In the genomic region with DNA sequence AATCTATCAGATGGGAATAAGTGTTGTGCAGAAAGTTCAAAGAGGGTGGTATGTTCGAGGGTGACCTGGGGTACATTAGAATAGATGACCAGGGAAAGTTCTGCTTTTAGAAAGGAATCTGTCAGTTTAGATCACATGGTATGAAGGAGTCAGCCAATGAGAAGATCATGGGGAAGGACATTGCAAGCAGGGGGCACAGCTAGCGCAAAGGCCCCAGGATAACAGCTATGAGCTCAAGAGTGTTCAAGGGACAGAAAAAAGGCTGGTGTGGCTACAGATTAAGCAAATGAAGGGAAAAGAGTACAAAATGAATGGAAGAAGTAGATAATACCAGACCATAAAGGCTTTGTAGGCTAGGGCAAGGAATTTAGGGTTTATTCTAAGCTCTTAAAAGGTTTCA, we compare ENCODE assay signal across 1 cellular context.
A peak's percentile ranks its signal among the peaks of the same experiment; 100 is the strongest.
TF ChIP-seq lines count a peak whose summit lies in the region.

No MANE protein-coding gene starts in this region.

TF ChIP-seq in K562, 482 proteins besides CTCF, POLR2A, EP300 and RAD21:
- TF ChIP-seq ZNF785 (CRISPR knock-in tag; IDR thresholded peaks at IDR 0.05) = no peak
- no peak for TF ChIP-seq ARID1B (IDR thresholded peaks at IDR 0.05)
- TF ChIP-seq, protein P1, sequence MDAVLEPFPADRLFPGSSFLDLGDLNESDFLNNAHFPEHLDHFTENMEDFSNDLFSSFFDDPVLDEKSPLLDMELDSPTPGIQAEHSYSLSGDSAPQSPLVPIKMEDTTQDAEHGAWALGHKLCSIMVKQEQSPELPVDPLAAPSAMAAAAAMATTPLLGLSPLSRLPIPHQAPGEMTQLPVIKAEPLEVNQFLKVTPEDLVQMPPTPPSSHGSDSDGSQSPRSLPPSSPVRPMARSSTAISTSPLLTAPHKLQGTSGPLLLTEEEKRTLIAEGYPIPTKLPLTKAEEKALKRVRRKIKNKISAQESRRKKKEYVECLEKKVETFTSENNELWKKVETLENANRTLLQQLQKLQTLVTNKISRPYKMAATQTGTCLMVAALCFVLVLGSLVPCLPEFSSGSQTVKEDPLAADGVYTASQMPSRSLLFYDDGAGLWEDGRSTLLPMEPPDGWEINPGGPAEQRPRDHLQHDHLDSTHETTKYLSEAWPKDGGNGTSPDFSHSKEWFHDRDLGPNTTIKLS (IDR thresholded peaks at IDR 0.05; ENCODE audit: borderline replicate concordance, low read depth) = no peak
- TF ChIP-seq CC2D1A (IDR thresholded peaks at IDR 0.05) = peak; percentile 62; the same call in 1 of the 2 replicates
- no peak for TF ChIP-seq HEY1 (CRISPR knock-in tag; IDR thresholded peaks at IDR 0.05; ENCODE audit: borderline replicate concordance)
- TF ChIP-seq ZNF274 (IDR thresholded peaks at IDR 0.05; ENCODE audit: borderline replicate concordance, low read depth, low read length) = no peak
- no peak for TF ChIP-seq GTF2F1 (IDR thresholded peaks at IDR 0.05; ENCODE audit: low read depth, low read length)
- TF ChIP-seq MECOM (CRISPR knock-in tag; IDR thresholded peaks at IDR 0.05) = no peak
- no peak for TF ChIP-seq RFX7 (CRISPR knock-in tag; IDR thresholded peaks at IDR 0.05)
- TF ChIP-seq BMI1 (IDR thresholded peaks at IDR 0.05; ENCODE audit: low read length) = no peak
- no peak for TF ChIP-seq PRMT5 (CRISPR knock-in tag; IDR thresholded peaks at IDR 0.05)
- no peak for TF ChIP-seq EWSR1 (IDR thresholded peaks at IDR 0.05; ENCODE audit: borderline replicate concordance, low read depth, partially characterized antibody)
- TF ChIP-seq, protein P2, sequence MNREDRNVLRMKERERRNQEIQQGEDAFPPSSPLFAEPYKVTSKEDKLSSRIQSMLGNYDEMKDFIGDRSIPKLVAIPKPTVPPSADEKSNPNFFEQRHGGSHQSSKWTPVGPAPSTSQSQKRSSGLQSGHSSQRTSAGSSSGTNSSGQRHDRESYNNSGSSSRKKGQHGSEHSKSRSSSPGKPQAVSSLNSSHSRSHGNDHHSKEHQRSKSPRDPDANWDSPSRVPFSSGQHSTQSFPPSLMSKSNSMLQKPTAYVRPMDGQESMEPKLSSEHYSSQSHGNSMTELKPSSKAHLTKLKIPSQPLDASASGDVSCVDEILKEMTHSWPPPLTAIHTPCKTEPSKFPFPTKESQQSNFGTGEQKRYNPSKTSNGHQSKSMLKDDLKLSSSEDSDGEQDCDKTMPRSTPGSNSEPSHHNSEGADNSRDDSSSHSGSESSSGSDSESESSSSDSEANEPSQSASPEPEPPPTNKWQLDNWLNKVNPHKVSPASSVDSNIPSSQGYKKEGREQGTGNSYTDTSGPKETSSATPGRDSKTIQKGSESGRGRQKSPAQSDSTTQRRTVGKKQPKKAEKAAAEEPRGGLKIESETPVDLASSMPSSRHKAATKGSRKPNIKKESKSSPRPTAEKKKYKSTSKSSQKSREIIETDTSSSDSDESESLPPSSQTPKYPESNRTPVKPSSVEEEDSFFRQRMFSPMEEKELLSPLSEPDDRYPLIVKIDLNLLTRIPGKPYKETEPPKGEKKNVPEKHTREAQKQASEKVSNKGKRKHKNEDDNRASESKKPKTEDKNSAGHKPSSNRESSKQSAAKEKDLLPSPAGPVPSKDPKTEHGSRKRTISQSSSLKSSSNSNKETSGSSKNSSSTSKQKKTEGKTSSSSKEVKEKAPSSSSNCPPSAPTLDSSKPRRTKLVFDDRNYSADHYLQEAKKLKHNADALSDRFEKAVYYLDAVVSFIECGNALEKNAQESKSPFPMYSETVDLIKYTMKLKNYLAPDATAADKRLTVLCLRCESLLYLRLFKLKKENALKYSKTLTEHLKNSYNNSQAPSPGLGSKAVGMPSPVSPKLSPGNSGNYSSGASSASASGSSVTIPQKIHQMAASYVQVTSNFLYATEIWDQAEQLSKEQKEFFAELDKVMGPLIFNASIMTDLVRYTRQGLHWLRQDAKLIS (CRISPR knock-in tag; IDR thresholded peaks at IDR 0.05) = no peak
- no peak for TF ChIP-seq ZNF644 (tag; IDR thresholded peaks at IDR 0.05; ENCODE audit: low read depth)
- TF ChIP-seq, protein P3, sequence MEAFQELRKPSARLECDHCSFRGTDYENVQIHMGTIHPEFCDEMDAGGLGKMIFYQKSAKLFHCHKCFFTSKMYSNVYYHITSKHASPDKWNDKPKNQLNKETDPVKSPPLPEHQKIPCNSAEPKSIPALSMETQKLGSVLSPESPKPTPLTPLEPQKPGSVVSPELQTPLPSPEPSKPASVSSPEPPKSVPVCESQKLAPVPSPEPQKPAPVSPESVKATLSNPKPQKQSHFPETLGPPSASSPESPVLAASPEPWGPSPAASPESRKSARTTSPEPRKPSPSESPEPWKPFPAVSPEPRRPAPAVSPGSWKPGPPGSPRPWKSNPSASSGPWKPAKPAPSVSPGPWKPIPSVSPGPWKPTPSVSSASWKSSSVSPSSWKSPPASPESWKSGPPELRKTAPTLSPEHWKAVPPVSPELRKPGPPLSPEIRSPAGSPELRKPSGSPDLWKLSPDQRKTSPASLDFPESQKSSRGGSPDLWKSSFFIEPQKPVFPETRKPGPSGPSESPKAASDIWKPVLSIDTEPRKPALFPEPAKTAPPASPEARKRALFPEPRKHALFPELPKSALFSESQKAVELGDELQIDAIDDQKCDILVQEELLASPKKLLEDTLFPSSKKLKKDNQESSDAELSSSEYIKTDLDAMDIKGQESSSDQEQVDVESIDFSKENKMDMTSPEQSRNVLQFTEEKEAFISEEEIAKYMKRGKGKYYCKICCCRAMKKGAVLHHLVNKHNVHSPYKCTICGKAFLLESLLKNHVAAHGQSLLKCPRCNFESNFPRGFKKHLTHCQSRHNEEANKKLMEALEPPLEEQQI (IDR thresholded peaks at IDR 0.05) = peak; percentile 72; the same call in 1 of the 2 replicates
- TF ChIP-seq ZFPM2 (CRISPR knock-in tag; IDR thresholded peaks at IDR 0.05) = no peak
- TF ChIP-seq SNRNP70 (optimal IDR thresholded peaks at IDR 0.05; ENCODE audit: low read depth, low read length) = no peak
- TF ChIP-seq, protein P4, sequence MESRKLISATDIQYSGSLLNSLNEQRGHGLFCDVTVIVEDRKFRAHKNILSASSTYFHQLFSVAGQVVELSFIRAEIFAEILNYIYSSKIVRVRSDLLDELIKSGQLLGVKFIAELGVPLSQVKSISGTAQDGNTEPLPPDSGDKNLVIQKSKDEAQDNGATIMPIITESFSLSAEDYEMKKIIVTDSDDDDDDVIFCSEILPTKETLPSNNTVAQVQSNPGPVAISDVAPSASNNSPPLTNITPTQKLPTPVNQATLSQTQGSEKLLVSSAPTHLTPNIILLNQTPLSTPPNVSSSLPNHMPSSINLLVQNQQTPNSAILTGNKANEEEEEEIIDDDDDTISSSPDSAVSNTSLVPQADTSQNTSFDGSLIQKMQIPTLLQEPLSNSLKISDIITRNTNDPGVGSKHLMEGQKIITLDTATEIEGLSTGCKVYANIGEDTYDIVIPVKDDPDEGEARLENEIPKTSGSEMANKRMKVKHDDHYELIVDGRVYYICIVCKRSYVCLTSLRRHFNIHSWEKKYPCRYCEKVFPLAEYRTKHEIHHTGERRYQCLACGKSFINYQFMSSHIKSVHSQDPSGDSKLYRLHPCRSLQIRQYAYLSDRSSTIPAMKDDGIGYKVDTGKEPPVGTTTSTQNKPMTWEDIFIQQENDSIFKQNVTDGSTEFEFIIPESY (CRISPR knock-in tag; IDR thresholded peaks at IDR 0.05) = peak; percentile 72
- no peak for TF ChIP-seq DACH1 (IDR thresholded peaks at IDR 0.05; ENCODE audit: partially characterized antibody)
- TF ChIP-seq MCM3 (IDR thresholded peaks at IDR 0.05) = no peak
- TF ChIP-seq ELF1 (tag; IDR thresholded peaks at IDR 0.05) = no peak
- TF ChIP-seq NFYB (IDR thresholded peaks at IDR 0.05; ENCODE audit: extremely low read depth, insufficient read length) = peak; percentile 33
TF ChIP-seq in K562: peak in this region for 4.
